Comparison of ENCODE assay signal across 8 cellular contexts in genomic region chr22:26330971-26331625, GRCh38.
DNase-seq lines count a peak whose midpoint lies in the region; ATAC-seq and TF ChIP-seq lines count a peak whose summit lies in the region.

No MANE protein-coding gene starts in this region.

- WGBS in gastroesophageal sphincter (ENCODE audit: low coverage in 1 of 2), 2 donors, result 29% methylated on average over 3 to 4 of the region's 4 CpGs

- H3K36me3 ChIP-seq in gastroesophageal sphincter (no peaks in the 10 kb centered on the region), parathyroid adenoma (ENCODE audit: control insufficient read depth, insufficient read depth, low read length) (no peaks in the 10 kb centered on the region), vagina (no peaks in the 10 kb centered on the region)

- no peak for TF ChIP-seq EP300 in gastroesophageal sphincter (IDR thresholded peaks at IDR 0.05)

- H3K27me3 ChIP-seq in gastroesophageal sphincter, result peaks cover 56% of the 10 kb centered on the region
- no peaks in the 10 kb centered on the region for H3K27me3 ChIP-seq in parathyroid adenoma (ENCODE audit: control insufficient read depth, insufficient read depth, low read length)
- no peaks in the 10 kb centered on the region for H3K27me3 ChIP-seq in vagina

- no peak overlapping the region for H3K9ac ChIP-seq in parathyroid adenoma

- intact Hi-C loops in vagina (cut with DNase I), result no loop called here

- no peak overlapping the region for H3K4me2 ChIP-seq in parathyroid adenoma (ENCODE audit: low read length)

- H3K79me2 ChIP-seq in parathyroid adenoma, result no peaks in the 10 kb centered on the region

- H3K27ac ChIP-seq in gastroesophageal sphincter, result no peak overlapping the region
- H3K27ac ChIP-seq in parathyroid adenoma, result no peak overlapping the region
- no peak overlapping the region for H3K27ac ChIP-seq in vagina

- ATAC-seq in gastroesophageal sphincter, result no peak
- no peak for ATAC-seq in GM21619 (IDR thresholded peaks at IDR 0.05; ENCODE audit: unreplicated experiment)

- TF ChIP-seq POLR2A in gastroesophageal sphincter (IDR thresholded peaks at IDR 0.05) (no peak), vagina (IDR thresholded peaks at IDR 0.05) (no peak)

- peak; percentile 40 to 70 (median 54) for TF ChIP-seq CTCF in gastroesophageal sphincter (IDR thresholded peaks at IDR 0.05)
- TF ChIP-seq CTCF in parathyroid adenoma (IDR thresholded peaks at IDR 0.05), result peak; percentile 57
- peak; percentile 33 to 58 (median 45) for TF ChIP-seq CTCF in vagina (IDR thresholded peaks at IDR 0.05)

- no peaks in the 10 kb centered on the region for H3K4me1 ChIP-seq in gastroesophageal sphincter
- H3K4me1 ChIP-seq in parathyroid adenoma, result no peaks in the 10 kb centered on the region
- H3K4me1 ChIP-seq in vagina, result no peaks in the 10 kb centered on the region

- H3K4me3 ChIP-seq in gastroesophageal sphincter, result no peak overlapping the region
- no peak overlapping the region for H3K4me3 ChIP-seq in parathyroid adenoma (ENCODE audit: low read depth, low read length)
- H3K4me3 ChIP-seq in vagina, result no peak overlapping the region

- no peak overlapping the region for H2AFZ ChIP-seq in parathyroid adenoma

- H3K9me3 ChIP-seq in gastroesophageal sphincter (no peaks in the 10 kb centered on the region), parathyroid adenoma (ENCODE audit: control insufficient read depth, low read length) (no peaks in the 10 kb centered on the region), vagina (no peaks in the 10 kb centered on the region)

- DNase-seq in DMS153 treated with DMSO at 0.1 percent for 48 hours (lab: John Stamatoyannopoulos, UW; ENCODE audit: unreplicated experiment) (peak; percentile 88), LHCN-M2 (ENCODE audit: low read depth) (peak; percentile 44), RPMI8226 (peak; percentile 72), vagina (ENCODE audit: extremely low spot score in 2 of 2) (no peak)
- DNase-seq in activated effector memory CD4-positive, alpha-beta T cell treated with anti-CD3 and anti-CD28 coated beads, Interleukin-2, amount 50 U/mL, for 16 hours, result peak; percentile 80

Comparison
In these comparisons a context has a peak if more than half of its experiments do, and no peak if none do; other contexts are left out.
1. DNase-seq: peak in DMS153 treated with DMSO at 0.1 percent for 48 hours (single experiment), LHCN-M2 (single experiment), RPMI8226 (single experiment) and activated effector memory CD4-positive, alpha-beta T cell treated with anti-CD3 and anti-CD28 coated beads, Interleukin-2, amount 50 U/mL, for 16 hours (single experiment); none in vagina (0 of 2).
2. Peak in every context shown above with its lines, with median percentiles within 50 percentile points of each other: CTCF ChIP-seq.